In the genomic region with DNA sequence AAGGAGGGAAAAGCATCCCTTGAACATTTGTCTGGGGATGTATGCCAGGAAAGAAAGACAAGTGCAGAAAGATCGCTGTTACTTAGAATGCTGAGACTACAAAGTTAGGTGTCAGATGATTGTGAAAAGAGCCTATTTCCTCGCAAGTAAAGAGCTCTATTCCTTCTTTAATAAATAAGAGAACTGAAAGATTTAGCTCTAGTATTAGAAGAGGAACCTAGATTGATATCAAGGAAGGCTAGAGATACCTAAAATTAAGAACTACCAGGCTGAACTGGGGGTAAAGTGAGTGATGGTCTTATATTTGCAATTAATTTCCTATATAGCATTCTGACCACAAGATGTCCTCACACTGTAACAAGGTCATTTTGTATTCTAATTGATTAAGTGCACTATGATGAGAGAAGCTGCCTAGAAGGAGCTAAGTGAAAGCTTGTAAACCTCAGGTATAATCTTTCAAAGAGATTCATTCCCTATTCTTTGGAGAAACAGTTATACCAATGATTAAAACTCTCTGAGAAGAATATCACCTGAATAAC, we compare ENCODE assay signal across 13 cellular contexts.
A peak's percentile ranks its signal among the peaks of the same experiment; 100 is the strongest.
DNase-seq lines count a peak whose midpoint lies in the region; ATAC-seq and TF ChIP-seq lines count a peak whose summit lies in the region.
"Had no signal": no experiment of that assay in that cellular context is flagged by ENCODE, and none has a peak within 500 bp of the region (broad histone marks: within the 10 kb centered on the region; RNA-seq: fewer than 3 reads in every experiment).

No MANE protein-coding gene starts in this region.

- H4K20me1 ChIP-seq in KMS-11 (ENCODE audit: insufficient read depth) = no peaks in the 10 kb centered on the region

- no peak overlapping the region for H3K27ac Mint-ChIP-seq in Caco-2 (ENCODE audit: unreplicated experiment)
- H3K27ac Mint-ChIP-seq: natural killer cell had no signal

- CTCF ChIA-PET in Caco-2 (lab: Charles Lee) = interaction anchor here (0.6 to 2.1 kb wide), 7 partner anchors 53 to 237 kb away, joined by 3 to 59 read pairs (median 4); partner anchors contain the start of gene SSH2

- no peaks in the 10 kb centered on the region for H3K36me3 Mint-ChIP-seq in Caco-2 (ENCODE audit: insufficient read depth, unreplicated experiment)
- H3K36me3 Mint-ChIP-seq: natural killer cell had no signal

- H3K4me1 Mint-ChIP-seq in Caco-2 (ENCODE audit: low read depth, unreplicated experiment) = no peaks in the 10 kb centered on the region

- no peak overlapping the region for H3K27ac ChIP-seq in KMS-11
- H3K27ac ChIP-seq in body of pancreas = no peak overlapping the region
- H3K27ac ChIP-seq: thoracic aorta had no signal

- no peak overlapping the region for H3K9ac ChIP-seq in KMS-11

- 0 out of 2 replicates have a peak, but pooled peaks cover 5% of the 10 kb centered on the region for H3K79me2 ChIP-seq in KMS-11 (ENCODE audit: insufficient read depth, low read depth)

- no peak overlapping the region for H3K4me3 Mint-ChIP-seq in Caco-2 (ENCODE audit: unreplicated experiment)
- H3K4me3 Mint-ChIP-seq: natural killer cell had no signal

- H3K27me3 Mint-ChIP-seq in Caco-2 (ENCODE audit: insufficient read depth, unreplicated experiment) = no peaks in the 10 kb centered on the region

- no peaks in the 10 kb centered on the region for H3K4me1 ChIP-seq in Caco-2
- no peaks in the 10 kb centered on the region for H3K4me1 ChIP-seq in KMS-11 (ENCODE audit: low read depth, poor library complexity, severe bottlenecking)
- H3K4me1 ChIP-seq in body of pancreas = peaks cover 9% of the 10 kb centered on the region

- H3K4me2 ChIP-seq in KMS-11 = no peak overlapping the region

- H3K4me3 ChIP-seq in Caco-2 (ENCODE audit: low read depth, low read length) (no peak overlapping the region), KMS-11 (IDR thresholded peaks at IDR 0.05; ENCODE audit: insufficient read depth, low read depth, low read length) (no peak overlapping the region), body of pancreas (no peak overlapping the region)
- H3K4me3 ChIP-seq: thoracic aorta had no signal

- intact Hi-C loops in Caco-2 (cut with micrococcal nuclease; ENCODE audit: unreplicated experiment) (loop anchor here (1.0 to 10.0 kb wide), 3 partner anchors 64 to 227 kb away; no protein-coding TSS in a partner anchor), body of pancreas (cut with DNase I) (no loop called here)

- no peaks in the 10 kb centered on the region for H3K27me3 ChIP-seq in Caco-2 (replicated peaks; ENCODE audit: control insufficient read depth, insufficient read depth, low read length)
- H3K27me3 ChIP-seq in KMS-11 (ENCODE audit: insufficient read depth, low read depth) = no peaks in the 10 kb centered on the region
- no peaks in the 10 kb centered on the region for H3K27me3 ChIP-seq in body of pancreas

- H3K9me3 ChIP-seq in Caco-2 (no peaks in the 10 kb centered on the region), body of pancreas (no peaks in the 10 kb centered on the region)
- H3K9me3 ChIP-seq: thoracic aorta had no signal

- TF ChIP-seq CTCF in Caco-2 (IDR thresholded peaks at IDR 0.05; ENCODE audit: insufficient read depth in 1 of 2, low read depth in 1 of 2, low read length in 1 of 2, severe bottlenecking in 1 of 2, unreplicated experiment in 1 of 2) (peak; percentile 21 to 44), KMS-11 (conservative IDR thresholded peaks at IDR 0.05; ENCODE audit: low read depth, low read length) (0 out of 2 replicates have a peak, but pooled peaks have one; percentile 16), body of pancreas (IDR thresholded peaks at IDR 0.05) (peak in 5 of 7 experiments; percentile 20 to 34 (median 28))

- H2AFZ ChIP-seq in KMS-11 (ENCODE audit: low read depth) = no peak overlapping the region

- H3K36me3 ChIP-seq in Caco-2 (ENCODE audit: control insufficient read depth, insufficient read depth, low read length) (no peaks in the 10 kb centered on the region), KMS-11 (ENCODE audit: insufficient read depth) (no peaks in the 10 kb centered on the region), body of pancreas (replicated peaks in 1 of 2; ENCODE audit: insufficient read depth in 1 of 2, low read depth in 2 of 2) (no peaks in the 10 kb centered on the region)
- H3K36me3 ChIP-seq: thoracic aorta had no signal

- POLR2A ChIA-PET in Caco-2 (lab: Charles Lee) = interaction anchor here (0.6 kb wide), 1 partner anchor 62 kb away, joined by 4 read pairs; the partner anchor contains the start of gene SSH2

- ATAC-seq in body of pancreas (no peak), GM18520 (IDR thresholded peaks at IDR 0.05; ENCODE audit: unreplicated experiment) (no peak), GM21360 (IDR thresholded peaks at IDR 0.05; ENCODE audit: unreplicated experiment) (no peak)
- ATAC-seq: natural killer cell had no signal

- DNase-seq in Caco-2 = no peak
- no peak for DNase-seq in body of pancreas
- DNase-seq in midbrain (lab: John Stamatoyannopoulos, UW) = peak; percentile 37
- no peak for DNase-seq in T1000 (lab: John Stamatoyannopoulos, UW)
- no peak for DNase-seq in activated CD4-positive, alpha-beta T cell treated with anti-CD3 and anti-CD28 coated beads, Interleukin-2, amount 50 U/mL, for 4 hours
- DNase-seq: activated T-cell treated with anti-CD3 and anti-CD28 coated beads for 4 hours, natural killer cell, NCI-H2081 treated with DMSO at 0.1 percent for 48 hours, T-helper 2 cell had no signal

- TF ChIP-seq POLR2A in body of pancreas (IDR thresholded peaks at IDR 0.05) = no peak

- BruUV-seq in Caco-2 (replicated peaks; lab: Mats Ljungman, UMichigan) = no TSS peak

- no peaks in the 10 kb centered on the region for H3K9me3 Mint-ChIP-seq in Caco-2 (ENCODE audit: unreplicated experiment)
- H3K9me3 Mint-ChIP-seq: natural killer cell had no signal

- WGBS in body of pancreas, 2 donors = 76 to 80% methylated on average over 2 of the region's 2 CpGs
